ENCODE assay signal across 16 cellular contexts in the genomic region with DNA sequence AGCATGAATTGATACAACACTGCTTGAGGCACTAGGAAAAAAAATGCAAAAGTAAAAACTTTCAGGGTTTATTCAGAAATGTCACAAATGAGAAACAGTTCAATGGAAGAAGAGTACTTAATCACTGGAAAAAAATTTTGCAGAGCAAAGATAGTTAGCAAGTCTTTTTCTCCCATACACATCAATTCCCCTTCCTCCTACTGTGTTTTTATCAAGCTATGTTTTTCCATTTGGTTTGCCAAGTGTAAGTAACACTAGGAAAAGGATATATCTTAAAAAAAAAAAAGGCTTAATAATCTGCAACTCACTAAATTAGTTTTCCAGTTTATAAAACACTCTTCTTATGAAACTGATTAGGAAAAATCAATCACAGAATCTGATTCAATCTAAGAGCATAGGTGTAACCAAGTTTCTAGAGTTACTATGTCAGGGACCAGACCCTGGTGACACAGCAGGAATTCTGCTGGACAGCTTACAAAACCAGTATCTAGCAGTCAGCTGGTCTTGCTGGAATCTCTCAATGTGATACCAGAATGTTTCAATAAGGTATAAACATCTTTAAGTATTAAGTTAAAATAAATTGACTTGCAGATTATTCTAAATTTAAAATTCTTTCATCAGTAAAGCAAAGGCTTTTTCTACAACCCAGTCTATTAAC. TPM values are rescaled to one million over a fixed set of nuclear protein-coding genes. Genes with fewer than 3 reads are reported as not detected.
A peak's percentile ranks its signal among the peaks of the same experiment; 100 is the strongest.
DNase-seq lines count a peak whose midpoint lies in the region; ATAC-seq and TF ChIP-seq lines count a peak whose summit lies in the region.
"Had no signal": no experiment of that assay in that cellular context is flagged by ENCODE, and none has a peak within 500 bp of the region (broad histone marks: within the 10 kb centered on the region; RNA-seq: fewer than 3 reads in every experiment).

No MANE protein-coding gene starts in this region.

- intact Hi-C loops in heart left ventricle (cut with DNase I) = loop anchor here in 8 of 10 donors (5.0 kb wide), 3 partner anchors 33 to 88 kb away; a partner anchor contains a TSS

- H4K8ac ChIP-seq in trophoblast cell (ENCODE audit: low read depth, low read length) = no peak overlapping the region

- DNase-seq in T-helper 2 cell treated with Interferon-gamma antibody and Interleukin-4, amounts not matched to agents 5 μg/mL and 100 μg/mL, for 36 hours (ENCODE audit: low spot score) = no peak
- DNase-seq in T-helper 2 cell = no peak
- DNase-seq in heart left ventricle = no peak
- DNase-seq in trophoblast cell = peak; percentile 53 to 81
- no peak for DNase-seq in NCI-H1930 (lab: John Stamatoyannopoulos, UW)
- DNase-seq: DMS153, NCI-H1105, Peyer's patch, right lobe of liver, substantia nigra, T-helper 9 cell had no signal

- H3K27me3 ChIP-seq in heart left ventricle (no peaks in the 10 kb centered on the region), trophoblast cell (ENCODE audit: insufficient read depth, low read length) (no peaks in the 10 kb centered on the region)
- H3K27me3 ChIP-seq: Peyer's patch, right lobe of liver had no signal

- no peaks in the 10 kb centered on the region for H3K9me3 Mint-ChIP-seq in T-helper 2 cell treated with Interferon-gamma antibody and Interleukin-4, amounts not matched to agents 5 μg/mL and 100 μg/mL, for 36 hours
- no peaks in the 10 kb centered on the region for H3K9me3 Mint-ChIP-seq in activated naive CD8-positive, alpha-beta T cell (ENCODE audit: low read depth)

- no peak overlapping the region for H3K4me2 ChIP-seq in trophoblast cell (ENCODE audit: low read length)

- peak overlapping the region; percentile 17 for H3K27ac Mint-ChIP-seq in T-helper 2 cell treated with Interferon-gamma antibody and Interleukin-4, amounts not matched to agents 5 μg/mL and 100 μg/mL, for 36 hours
- peak overlapping the region; percentile 84 for H3K27ac Mint-ChIP-seq in activated naive CD8-positive, alpha-beta T cell

- no peaks in the 10 kb centered on the region for H3K79me2 ChIP-seq in trophoblast cell (ENCODE audit: control insufficient read depth, insufficient read depth, low read length, poor library complexity)

- H4K91ac ChIP-seq in trophoblast cell (ENCODE audit: low read depth, low read length) = no peak overlapping the region

- TF ChIP-seq CTCF in heart left ventricle (IDR thresholded peaks at IDR 0.05) = no peak

- H4K12ac ChIP-seq in trophoblast cell (ENCODE audit: low read depth, low read length) = no peak overlapping the region

- no peak for TF ChIP-seq POLR2A in heart left ventricle (IDR thresholded peaks at IDR 0.05)

- H3K4me3 ChIP-seq in heart left ventricle (no peak overlapping the region), trophoblast cell (ENCODE audit: low read depth, low read length) (no peak overlapping the region)
- H3K4me3 ChIP-seq: GM12878, Peyer's patch, right lobe of liver had no signal

- no peak overlapping the region for H3K23ac ChIP-seq in trophoblast cell (ENCODE audit: low read length)

- H3K9me3 ChIP-seq in heart left ventricle = no peaks in the 10 kb centered on the region
- no peaks in the 10 kb centered on the region for H3K9me3 ChIP-seq in trophoblast cell (ENCODE audit: insufficient read depth, low read depth, low read length)
- H3K9me3 ChIP-seq: Peyer's patch, right lobe of liver had no signal

- H3K14ac ChIP-seq in trophoblast cell (ENCODE audit: low read length) = no peak overlapping the region

- H3K79me1 ChIP-seq in trophoblast cell (ENCODE audit: low read length) = no peaks in the 10 kb centered on the region

- H2BK12ac ChIP-seq in trophoblast cell (ENCODE audit: low read length) = no peak overlapping the region

- no peak overlapping the region for H2AK5ac ChIP-seq in trophoblast cell (ENCODE audit: low read length)

- H3K27ac ChIP-seq in heart left ventricle (peak overlapping the region; percentile 27 to 67 (median 55)), trophoblast cell (ENCODE audit: low read depth, low read length) (no peak overlapping the region)
- H3K27ac ChIP-seq: 22Rv1, Peyer's patch had no signal

- no peaks in the 10 kb centered on the region for H3K27me3 Mint-ChIP-seq in T-helper 2 cell treated with Interferon-gamma antibody and Interleukin-4, amounts not matched to agents 5 μg/mL and 100 μg/mL, for 36 hours (ENCODE audit: low read depth)
- no peaks in the 10 kb centered on the region for H3K27me3 Mint-ChIP-seq in activated naive CD8-positive, alpha-beta T cell

- H3K36me3 Mint-ChIP-seq in T-helper 2 cell treated with Interferon-gamma antibody and Interleukin-4, amounts not matched to agents 5 μg/mL and 100 μg/mL, for 36 hours (ENCODE audit: low read depth) = peaks cover 46% of the 10 kb centered on the region
- peaks cover 29% of the 10 kb centered on the region for H3K36me3 Mint-ChIP-seq in activated naive CD8-positive, alpha-beta T cell

- peaks cover 0 to 36% (median 8%) of the 10 kb centered on the region in 9 donors for H3K36me3 ChIP-seq in heart left ventricle
- no peaks in the 10 kb centered on the region for H3K36me3 ChIP-seq in trophoblast cell (ENCODE audit: control insufficient read depth in 1 of 2, insufficient read depth in 2 of 2, low read length in 2 of 2)
- H3K36me3 ChIP-seq: right lobe of liver had no signal

- no peak overlapping the region for H3K9ac ChIP-seq in trophoblast cell (ENCODE audit: low read length)

- H2AFZ ChIP-seq in trophoblast cell (ENCODE audit: insufficient read depth, low read length, poor library complexity) = no peak overlapping the region

- no peak overlapping the region for H2BK120ac ChIP-seq in trophoblast cell (ENCODE audit: insufficient read depth, low read length, poor library complexity)

- H3K4me3 Mint-ChIP-seq in T-helper 2 cell treated with Interferon-gamma antibody and Interleukin-4, amounts not matched to agents 5 μg/mL and 100 μg/mL, for 36 hours = no peak overlapping the region
- peak overlapping the region; percentile 33 for H3K4me3 Mint-ChIP-seq in activated naive CD8-positive, alpha-beta T cell

- peaks cover 8 to 57% (median 34%) of the 10 kb centered on the region in 12 donors for H3K4me1 ChIP-seq in heart left ventricle
- no peaks in the 10 kb centered on the region for H3K4me1 ChIP-seq in trophoblast cell (ENCODE audit: control insufficient read depth in 1 of 2, insufficient read depth in 2 of 2, low read length in 2 of 2)
- H3K4me1 ChIP-seq: right lobe of liver had no signal

- peaks cover 34% of the 10 kb centered on the region for H3K4me1 Mint-ChIP-seq in T-helper 2 cell treated with Interferon-gamma antibody and Interleukin-4, amounts not matched to agents 5 μg/mL and 100 μg/mL, for 36 hours (ENCODE audit: low read depth)
- peaks cover 71% of the 10 kb centered on the region for H3K4me1 Mint-ChIP-seq in activated naive CD8-positive, alpha-beta T cell (ENCODE audit: low read depth)

- ATAC-seq in heart left ventricle = peak in 3 of 4 donors; percentile 62 to 71 (median 64)
- no peak for ATAC-seq in HG03457 (IDR thresholded peaks at IDR 0.05; ENCODE audit: unreplicated experiment)
- ATAC-seq in GM18520 (IDR thresholded peaks at IDR 0.05; ENCODE audit: unreplicated experiment) = no peak
- ATAC-seq: GM12878 had no signal

- H3K4ac ChIP-seq in trophoblast cell (ENCODE audit: low read depth, low read length) = no peak overlapping the region

- H3K18ac ChIP-seq in trophoblast cell (ENCODE audit: low read length) = no peak overlapping the region

- H2BK5ac ChIP-seq in trophoblast cell (ENCODE audit: low read depth, low read length, poor library complexity) = no peak overlapping the region

RNA-seq across cellular contexts. Expression of a gene that starts 34.7 kb away (rescaled TPM):
- total RNA-seq in heart left ventricle = 10 to 100 TPM; 15.5 to 47.0 (median 25.2) TPM
- 10 to 100 TPM in 1 of 2 donors, 1 to 10 TPM in 1; 6.2 to 69.0 TPM for polyA plus RNA-seq in heart left ventricle
- 37.7 and 40.3 TPM in 2 replicates for polyA plus RNA-seq in trophoblast cell (2013)

Comparison
In these comparisons a context has a peak if more than half of its experiments do, and no peak if none do; other contexts are left out.
1. DNase-seq: peak in trophoblast cell (2 of 2); none in T-helper 2 cell treated with Interferon-gamma antibody and Interleukin-4, amounts not matched to agents 5 μg/mL and 100 μg/mL, for 36 hours (single experiment), T-helper 2 cell (0 of 5), heart left ventricle (0 of 5) and NCI-H1930 (0 of 2).
2. ATAC-seq: peak in heart left ventricle (3 of 4); none in HG03457 (single experiment) and GM18520 (single experiment).